ENCODE assay signal across 21 cellular contexts in the genomic region with DNA sequence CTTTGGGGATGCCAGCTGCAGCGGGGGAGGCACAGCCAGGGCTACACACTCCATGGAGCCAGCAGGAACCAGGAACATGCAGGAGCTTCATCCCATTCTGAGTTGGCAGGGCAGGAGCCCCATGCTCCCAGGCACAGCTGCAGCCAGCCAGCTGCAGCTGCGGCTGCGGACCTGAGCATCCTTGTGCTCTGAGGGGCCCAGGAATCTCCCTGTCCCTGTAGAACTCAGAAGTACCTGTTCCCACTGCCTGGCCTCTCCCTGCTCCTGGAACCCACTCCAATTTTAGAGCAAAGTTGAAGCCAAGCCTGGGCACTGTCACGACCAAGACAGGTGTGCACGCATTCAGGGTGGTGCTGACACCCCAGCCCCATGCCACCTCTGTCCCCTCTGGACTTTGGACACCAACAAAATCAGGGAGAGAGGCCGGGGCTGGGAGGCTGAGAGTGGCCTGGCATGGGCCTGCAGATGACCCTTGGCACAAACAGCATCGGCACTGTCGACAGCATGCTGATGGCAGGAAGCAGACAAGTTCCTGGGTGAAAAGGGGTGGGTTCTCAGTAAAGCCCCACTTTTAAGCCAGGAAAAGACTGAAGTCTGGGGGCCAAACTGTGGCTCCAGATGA.
"Had no signal": no experiment of that assay in that cellular context is flagged by ENCODE, and none has a peak within 500 bp of the region (broad histone marks: within the 10 kb centered on the region; RNA-seq: fewer than 3 reads in every experiment).

No MANE protein-coding gene starts in this region.

- H3K4me3 ChIP-seq: colonic mucosa, hepatocyte, lung, sigmoid colon, skin epidermis, suprapubic skin, thyroid gland, uterus had no signal

- H3K27me3 ChIP-seq: colonic mucosa, foreskin keratinocyte, hepatocyte, neutrophil, sigmoid colon, suprapubic skin, thyroid gland, uterus had no signal

- H3K27ac ChIP-seq: colonic mucosa, foreskin keratinocyte, hepatocyte, neutrophil, sigmoid colon, skin epidermis, suprapubic skin, thyroid gland, uterus had no signal

- H3K4me1 ChIP-seq: colonic mucosa, foreskin keratinocyte, sigmoid colon, suprapubic skin, thyroid gland, uterus had no signal

- DNase-seq: colonic mucosa; effector CD4-positive, alpha-beta T cell; endodermal cell; erythroblast; foreskin keratinocyte; head of caudate nucleus; left colon; left ventricle myocardium superior; mesenchymal stem cell; midbrain; naive B cell; sigmoid colon; stimulated activated CD4-positive, alpha-beta T cell treated with anti-CD3 and anti-CD28 coated beads, Interleukin-12 subunit alpha, Interleukin-12 subunit beta, amount 100 ng/mL, for 4 hours; stimulated activated naive CD8-positive, alpha-beta T cell treated with anti-CD3 and anti-CD28 coated beads, Interleukin-15, Interleukin-2, amounts not matched to agents 100 U/mL and 50 U/mL, for 24 hours; thyroid gland; uterus had no signal

- ATAC-seq: foreskin keratinocyte; left colon; left ventricle myocardium superior; stimulated activated naive CD8-positive, alpha-beta T cell treated with anti-CD3 and anti-CD28 coated beads, Interleukin-15, Interleukin-2, amounts not matched to agents 100 U/mL and 50 U/mL, for 24 hours had no signal

- H3K4me2 ChIP-seq: hepatocyte had no signal

- H2AFZ ChIP-seq: hepatocyte had no signal

- H3K9me3 ChIP-seq: colonic mucosa, neutrophil, sigmoid colon, suprapubic skin, thyroid gland, uterus had no signal

- H3K36me3 ChIP-seq: colonic mucosa, neutrophil, sigmoid colon, suprapubic skin, thyroid gland, uterus had no signal
